Comparison of ENCODE assay signal across 8 cellular contexts in genomic region chr5:128537306-128537998, GRCh38. TPM values are rescaled to one million over a fixed set of nuclear protein-coding genes. Genes with fewer than 3 reads are reported as not detected.
DNase-seq lines count a peak whose midpoint lies in the region; ATAC-seq, FAIRE-seq and TF ChIP-seq lines count a peak whose summit lies in the region.

No MANE protein-coding gene starts in this region.

- TF ChIP-seq CTCF in bronchial epithelial cell (IDR thresholded peaks at IDR 0.05; ENCODE audit: insufficient read depth, low read length, severe bottlenecking) (no peak), tibial artery (IDR thresholded peaks at IDR 0.05) (no peak)

- H3K36me3 Mint-ChIP-seq in activated T-helper 2 cell treated with anti-CD3 and anti-CD28 coated beads, Interferon-gamma antibody, Interleukin-2, Interleukin-4, amounts not matched to agents 10 μg/mL and 5 μg/mL and 100 μg/mL, durations not matched to agents 14 hours and 24 hours and 36 hours (ENCODE audit: low read depth): no peaks in the 10 kb centered on the region

- peak; percentile 76 for DNase-seq in DMS53 (lab: John Stamatoyannopoulos, UW)
- peak; percentile 79 for DNase-seq in KBM-7
- peak; percentile 21 for DNase-seq in bronchial epithelial cell (ENCODE audit: low read depth)
- no peak for DNase-seq in left lobe of liver (ENCODE audit: low spot score)
- peak; percentile 29 to 55 for DNase-seq in tibial artery
- DNase-seq in activated CD8-positive, alpha-beta memory T cell treated with anti-CD3 and anti-CD28 coated beads, Interleukin-2, amount 50 U/mL, for 4 hours: no peak
- DNase-seq in activated T-helper 2 cell treated with anti-CD3 and anti-CD28 coated beads, Interferon-gamma antibody, Interleukin-2, Interleukin-4, amounts not matched to agents 10 μg/mL and 5 μg/mL and 100 μg/mL, durations not matched to agents 14 hours and 24 hours and 36 hours (ENCODE audit: low spot score): no peak

- no peaks in the 10 kb centered on the region for H3K4me1 Mint-ChIP-seq in activated T-helper 2 cell treated with anti-CD3 and anti-CD28 coated beads, Interferon-gamma antibody, Interleukin-2, Interleukin-4, amounts not matched to agents 10 μg/mL and 5 μg/mL and 100 μg/mL, durations not matched to agents 14 hours and 24 hours and 36 hours (ENCODE audit: low read depth)

- H3K4me3 ChIP-seq in bronchial epithelial cell (ENCODE audit: low read depth, low read length) (peak overlapping the region; percentile 62), tibial artery (peak overlapping the region; percentile 44 to 60)

- in situ Hi-C loops in KBM-7 (cut with MboI; ENCODE audit: low pct_unique_long_range_greater_than_20kb, low sequenced_read_pairs): no loop called here

- peaks cover 35% of the 10 kb centered on the region for H3K27me3 Mint-ChIP-seq in activated T-helper 2 cell treated with anti-CD3 and anti-CD28 coated beads, Interferon-gamma antibody, Interleukin-2, Interleukin-4, amounts not matched to agents 10 μg/mL and 5 μg/mL and 100 μg/mL, durations not matched to agents 14 hours and 24 hours and 36 hours (ENCODE audit: low read depth)

- no peaks in the 10 kb centered on the region for H3K9me3 ChIP-seq in tibial artery

- FAIRE-seq in bronchial epithelial cell (lab: Jason Lieb, UNC): no peak

- H3K36me3 ChIP-seq in bronchial epithelial cell (ENCODE audit: control insufficient read depth, insufficient read depth, low read length): no peaks in the 10 kb centered on the region
- H3K36me3 ChIP-seq in tibial artery: no peaks in the 10 kb centered on the region

- ATAC-seq in left lobe of liver (peak; percentile 61), HG02852 (IDR thresholded peaks at IDR 0.05; ENCODE audit: unreplicated experiment) (no peak)

- H3K9me3 Mint-ChIP-seq in activated T-helper 2 cell treated with anti-CD3 and anti-CD28 coated beads, Interferon-gamma antibody, Interleukin-2, Interleukin-4, amounts not matched to agents 10 μg/mL and 5 μg/mL and 100 μg/mL, durations not matched to agents 14 hours and 24 hours and 36 hours: no peaks in the 10 kb centered on the region

- H3K4me1 ChIP-seq in tibial artery: peaks cover 0 to 27% (median 20%) of the 10 kb centered on the region in 4 donors

- H3K27ac ChIP-seq in tibial artery: peak overlapping the region in 1 of 2 donors; percentile 2

- no peak overlapping the region for H3K4me3 Mint-ChIP-seq in activated T-helper 2 cell treated with anti-CD3 and anti-CD28 coated beads, Interferon-gamma antibody, Interleukin-2, Interleukin-4, amounts not matched to agents 10 μg/mL and 5 μg/mL and 100 μg/mL, durations not matched to agents 14 hours and 24 hours and 36 hours (ENCODE audit: low read depth)

- intact Hi-C loops in tibial artery (cut with DNase I; ENCODE audit: low total_unique reads): no loop called here
- intact Hi-C loops in activated T-helper 2 cell treated with anti-CD3 and anti-CD28 coated beads, Interferon-gamma antibody, Interleukin-2, Interleukin-4, amounts not matched to agents 10 μg/mL and 5 μg/mL and 100 μg/mL, durations not matched to agents 14 hours and 24 hours and 36 hours (cut with micrococcal nuclease): no loop called here

- H3K27me3 ChIP-seq in bronchial epithelial cell (ENCODE audit: control insufficient read depth, insufficient read depth, low read length) (no peaks in the 10 kb centered on the region), tibial artery (peaks cover 0 to 28% of the 10 kb centered on the region in 2 donors)

- no peak overlapping the region for H3K27ac Mint-ChIP-seq in activated T-helper 2 cell treated with anti-CD3 and anti-CD28 coated beads, Interferon-gamma antibody, Interleukin-2, Interleukin-4, amounts not matched to agents 10 μg/mL and 5 μg/mL and 100 μg/mL, durations not matched to agents 14 hours and 24 hours and 36 hours

RNA-seq across cellular contexts. Expression of gene FBN2, which starts 0.6 kb away (rescaled TPM):
- total RNA-seq in bronchial epithelial cell (26.1 and 49.0 TPM in 2 replicates), left lobe of liver (0.73 TPM)
- total RNA-seq in activated T-helper 2 cell treated with anti-CD3 and anti-CD28 coated beads, Interferon-gamma antibody, Interleukin-2, Interleukin-4, amounts not matched to agents 10 μg/mL and 5 μg/mL and 100 μg/mL, durations not matched to agents 14 hours and 24 hours and 36 hours: not detected in 2 replicates

Comparison
In these comparisons a context has a peak if more than half of its experiments do, and no peak if none do; other contexts are left out.
1. DNase-seq: peak in DMS53 (single experiment), KBM-7 (single experiment), bronchial epithelial cell (single experiment) and tibial artery (2 of 2); none in left lobe of liver (single experiment), activated CD8-positive, alpha-beta memory T cell treated with anti-CD3 and anti-CD28 coated beads, Interleukin-2, amount 50 U/mL, for 4 hours (single experiment) and activated T-helper 2 cell treated with anti-CD3 and anti-CD28 coated beads, Interferon-gamma antibody, Interleukin-2, Interleukin-4, amounts not matched to agents 10 μg/mL and 5 μg/mL and 100 μg/mL, durations not matched to agents 14 hours and 24 hours and 36 hours (single experiment).
2. RNA of gene FBN2, which starts 0.6 kb away (total RNA-seq): 26.1 to 49.0 TPM in bronchial epithelial cell; 0.73 TPM in left lobe of liver (single experiment) and not detected in activated T-helper 2 cell treated with anti-CD3 and anti-CD28 coated beads, Interferon-gamma antibody, Interleukin-2, Interleukin-4, amounts not matched to agents 10 μg/mL and 5 μg/mL and 100 μg/mL, durations not matched to agents 14 hours and 24 hours and 36 hours; every median in the first group is over 10 times any median in the second.